8 cellular contexts compared by ENCODE assay signal in the genomic region with DNA sequence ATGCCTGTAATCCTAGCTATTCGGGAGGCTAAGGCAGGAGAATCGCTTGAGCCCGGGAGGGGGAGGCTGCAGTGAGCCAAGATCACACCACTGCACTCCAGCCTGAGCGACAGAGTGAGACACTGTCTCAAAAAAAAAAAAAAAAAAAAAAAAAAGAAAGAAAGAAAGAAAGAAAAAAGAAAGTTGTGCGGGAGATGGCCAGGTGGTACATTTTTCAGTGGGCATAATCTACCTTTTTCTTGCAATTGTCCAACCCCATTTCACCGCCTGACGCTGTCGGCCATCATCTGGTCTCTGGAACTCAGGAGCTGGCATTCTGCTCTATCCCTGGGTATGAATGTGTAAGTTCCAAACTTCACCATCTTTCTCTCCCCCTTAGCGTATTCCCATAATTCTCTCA.
DNase-seq lines count a peak whose midpoint lies in the region; TF ChIP-seq lines count a peak whose summit lies in the region.
"Not testable (repeated sequence)": the region's sequence is repeated elsewhere in the genome, so short reads cannot be mapped to it uniquely, and the experiment has no call there.

No MANE protein-coding gene starts in this region.

- not testable (repeated sequence) for H2BK5ac ChIP-seq in neuronal stem cell (ENCODE audit: low read length)

- not testable (repeated sequence) for H4K91ac ChIP-seq in neuronal stem cell (ENCODE audit: low read depth, low read length, poor library complexity)

- not testable (repeated sequence) for TF ChIP-seq CTCF in A673 (conservative IDR thresholded peaks at IDR 0.05; ENCODE audit: low read depth, low read length); HEK293 (tag by site-specific recombination; IDR thresholded peaks at IDR 0.05); endothelial cell (IDR thresholded peaks at IDR 0.05; ENCODE audit: unreplicated experiment); nephron (IDR thresholded peaks at IDR 0.05; ENCODE audit: unreplicated experiment in 3 of 3); neural crest cell (conservative IDR thresholded peaks at IDR 0.05); type B pancreatic cell (conservative IDR thresholded peaks at IDR 0.05)

- peak overlapping the region; percentile 43 for H3K27ac ChIP-seq in A673 (ENCODE audit: low read depth, low read length, poor library complexity, severe bottlenecking)
- H3K27ac ChIP-seq in HEK293 (ENCODE audit: extremely low read depth, low read depth, low read length); neuronal stem cell (replicated peaks; ENCODE audit: low read length): not testable (repeated sequence)
- peak overlapping the region; percentile 35 for H3K27ac ChIP-seq in layer of hippocampus (ENCODE audit: low read depth, low read length)

- peaks cover 21% of the 10 kb centered on the region for H3K4me1 Mint-ChIP-seq in endothelial cell (ENCODE audit: unreplicated experiment)
- peaks cover 48% of the 10 kb centered on the region for H3K4me1 Mint-ChIP-seq in nephron
- H3K4me1 Mint-ChIP-seq in neural crest cell: peaks cover 43% of the 10 kb centered on the region
- H3K4me1 Mint-ChIP-seq in type B pancreatic cell (ENCODE audit: unreplicated experiment): peaks cover 30% of the 10 kb centered on the region

- not testable (repeated sequence) for H3K36me3 Mint-ChIP-seq in endothelial cell (ENCODE audit: low read depth, unreplicated experiment); nephron (ENCODE audit: low read depth); neural crest cell (ENCODE audit: low read depth); type B pancreatic cell

- not testable (repeated sequence) for DNase-seq in A673 (ENCODE audit: low spot score); endothelial cell (ENCODE audit: low spot score); neural crest cell (ENCODE audit: low read depth, low spot score); neuronal stem cell (ENCODE audit: low spot score); type B pancreatic cell (ENCODE audit: extremely low spot score, unreplicated experiment)

- H3K4me1 ChIP-seq in A673 (ENCODE audit: insufficient read depth, low read length, poor library complexity, severe bottlenecking): peaks cover 49% of the 10 kb centered on the region
- peaks cover 25% of the 10 kb centered on the region for H3K4me1 ChIP-seq in HEK293 (ENCODE audit: control insufficient read depth, insufficient read depth, low read length)
- H3K4me1 ChIP-seq in neuronal stem cell (ENCODE audit: control insufficient read depth in 2 of 2, insufficient read depth in 1 of 2, low read depth in 1 of 2, low read length in 2 of 2): peaks cover 24 to 40% of the 10 kb centered on the region in 2 donors

- H3K36me3 ChIP-seq in A673 (ENCODE audit: insufficient read depth, low read length, poor library complexity, severe bottlenecking); neuronal stem cell (replicated peaks in 1 of 2; ENCODE audit: control insufficient read depth in 2 of 2, insufficient read depth in 2 of 2, low read length in 2 of 2): not testable (repeated sequence)
- peaks cover 5 to 23% of the 10 kb centered on the region in 2 experiments; a peak in 2 of 3 replicates for H3K36me3 ChIP-seq in HEK293 (ENCODE audit: control insufficient read depth in 2 of 2, insufficient read depth in 1 of 2, low read length in 2 of 2)

- H3K14ac ChIP-seq in neuronal stem cell (ENCODE audit: low read length): not testable (repeated sequence)

- not testable (repeated sequence) for H3K4me3 Mint-ChIP-seq in endothelial cell (ENCODE audit: unreplicated experiment); nephron; neural crest cell; type B pancreatic cell

- H3K79me1 ChIP-seq in neuronal stem cell (ENCODE audit: low read depth, low read length): not testable (repeated sequence)

- H3K4me3 ChIP-seq in A673 (ENCODE audit: low read depth, low read length, poor library complexity, severe bottlenecking); HEK293 (ENCODE audit: low read depth, low read length); neuronal stem cell (ENCODE audit: low read length in 2 of 2): not testable (repeated sequence)

- peak overlapping the region; percentile 54 for H3K27ac Mint-ChIP-seq in endothelial cell (ENCODE audit: unreplicated experiment)
- peak overlapping the region in 2 of 3 experiments; percentile 8 to 76 for H3K27ac Mint-ChIP-seq in nephron
- H3K27ac Mint-ChIP-seq in neural crest cell (ENCODE audit: unreplicated experiment): peak overlapping the region; percentile 28
- H3K27ac Mint-ChIP-seq in type B pancreatic cell: peak overlapping the region; percentile 29

- H3K23ac ChIP-seq in neuronal stem cell (ENCODE audit: low read depth, low read length, poor library complexity): not testable (repeated sequence)

- not testable (repeated sequence) for H3K9me3 ChIP-seq in A673 (ENCODE audit: low read depth, low read length, poor library complexity, severe bottlenecking); HEK293 (ENCODE audit: control insufficient read depth, insufficient read depth, low read depth, low read length); neuronal stem cell (replicated peaks in 1 of 2; ENCODE audit: control insufficient read depth in 2 of 2, insufficient read depth in 1 of 2, low read depth in 1 of 2, low read length in 2 of 2)

- H3K4ac ChIP-seq in neuronal stem cell (ENCODE audit: low read length): not testable (repeated sequence)

- H3K27me3 ChIP-seq in A673 (replicated peaks; ENCODE audit: insufficient read depth, low read depth, low read length, poor library complexity); layer of hippocampus (ENCODE audit: control insufficient read depth, insufficient read depth, low read length); neuronal stem cell (ENCODE audit: control insufficient read depth in 3 of 3, insufficient read depth in 3 of 3, low read depth in 1 of 3, low read length in 3 of 3): not testable (repeated sequence)

- not testable (repeated sequence) for H3K4me2 ChIP-seq in neuronal stem cell (ENCODE audit: insufficient read depth, low read length, poor library complexity, severe bottlenecking)

- POLR2A ChIA-PET in A673 (lab: Charles Lee; ENCODE audit: low non-redundant PET); HEK293 (lab: Yijun Ruan, JAX): not testable (repeated sequence)

- not testable (repeated sequence) for BruUV-seq in A673 (replicated peaks; lab: Mats Ljungman, UMichigan)

- H3K18ac ChIP-seq in neuronal stem cell (ENCODE audit: low read length): peak overlapping the region; percentile 16

- not testable (repeated sequence) for H2BK12ac ChIP-seq in neuronal stem cell (ENCODE audit: low read length)

- H2BK15ac ChIP-seq in neuronal stem cell (ENCODE audit: low read length): not testable (repeated sequence)

- peak overlapping the region; percentile 42 for H2AK5ac ChIP-seq in neuronal stem cell (ENCODE audit: low read depth, low read length)

- H2BK120ac ChIP-seq in neuronal stem cell (ENCODE audit: low read depth, low read length): not testable (repeated sequence)

- H3K9me3 Mint-ChIP-seq in endothelial cell (ENCODE audit: unreplicated experiment); nephron; neural crest cell; type B pancreatic cell: not testable (repeated sequence)

- not testable (repeated sequence) for H3K9ac ChIP-seq in neuronal stem cell (ENCODE audit: low read depth, low read length, poor library complexity)

- WGBS in neuronal stem cell (ENCODE audit: extremely low coverage in 2 of 2, insufficient read length in 2 of 2, insufficient replicate concordance in 1 of 2), 2 donors: no CpG with 5 or more reads among the region's 9 CpGs

- intact Hi-C loops in A673 (cut with micrococcal nuclease; ENCODE audit: unreplicated experiment): not testable (repeated sequence)

- not testable (repeated sequence) for H4K8ac ChIP-seq in neuronal stem cell (ENCODE audit: low read depth, low read length)

- not testable (repeated sequence) for H3K27me3 Mint-ChIP-seq in endothelial cell (ENCODE audit: unreplicated experiment); nephron (ENCODE audit: low read depth); neural crest cell (ENCODE audit: low read depth)
- H3K27me3 Mint-ChIP-seq in type B pancreatic cell: peaks cover 38% of the 10 kb centered on the region

- H2AFZ ChIP-seq in neuronal stem cell (ENCODE audit: low read length): not testable (repeated sequence)

- CTCF ChIA-PET in A673 (lab: Charles Lee): not testable (repeated sequence)
- CTCF ChIA-PET in HEK293 (lab: Yijun Ruan, JAX): interaction anchor here (0.6 to 1.2 kb wide), 2 partner anchors 452 to 836 kb away, joined by 3 read pairs; no protein-coding TSS in a partner anchor

TF ChIP-seq in HEK293, 187 proteins besides CTCF, POLR2A, EP300 and RAD21:
- TF ChIP-seq, protein P1, sequence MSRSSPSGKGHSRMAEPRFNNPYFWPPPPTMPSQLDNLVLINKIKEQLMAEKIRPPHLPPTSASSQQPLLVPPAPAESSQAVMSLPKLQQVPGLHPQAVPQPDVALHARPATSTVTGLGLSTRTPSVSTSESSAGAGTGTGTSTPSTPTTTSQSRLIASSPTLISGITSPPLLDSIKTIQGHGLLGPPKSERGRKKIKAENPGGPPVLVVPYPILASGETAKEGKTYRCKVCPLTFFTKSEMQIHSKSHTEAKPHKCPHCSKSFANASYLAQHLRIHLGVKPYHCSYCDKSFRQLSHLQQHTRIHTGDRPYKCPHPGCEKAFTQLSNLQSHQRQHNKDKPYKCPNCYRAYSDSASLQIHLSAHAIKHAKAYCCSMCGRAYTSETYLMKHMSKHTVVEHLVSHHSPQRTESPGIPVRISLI (tag by site-specific recombination; IDR thresholded peaks at IDR 0.05): peak; percentile 90
- TF ChIP-seq ZNF366 (tag by site-specific recombination; conservative IDR thresholded peaks at IDR 0.05): peak; percentile 33; the same call in 1 of the 2 replicates
TF ChIP-seq in HEK293: peak in this region for 2; not testable (repeated sequence) for 185.
